ENCODE assay signal across 1 cellular context in the genomic region with DNA sequence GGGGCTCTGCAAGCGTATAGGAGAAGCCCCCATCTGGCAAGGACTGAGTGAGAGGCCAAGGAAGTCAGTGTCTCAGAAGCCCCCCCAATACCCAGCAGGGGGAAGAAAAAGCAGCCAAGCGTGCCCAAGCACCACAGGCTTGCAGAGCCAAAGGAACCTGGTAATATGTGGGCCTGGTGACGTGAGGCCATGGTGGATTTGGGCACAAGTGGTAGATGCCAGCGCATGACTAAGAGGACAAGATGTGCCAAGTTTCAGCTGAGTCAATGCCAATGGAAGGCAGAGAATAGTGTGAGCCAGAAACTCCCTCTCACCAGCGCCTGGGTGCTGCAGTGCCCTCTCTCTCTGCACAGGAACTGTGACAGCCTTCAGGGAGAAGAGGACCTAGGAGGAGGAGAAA.
TF ChIP-seq lines count a peak whose summit lies in the region.

No MANE protein-coding gene starts in this region.

TF ChIP-seq in GM23338, 12 proteins besides CTCF, POLR2A, EP300 and RAD21 (continued from another document):
- no peak for TF ChIP-seq ZNF462 (CRISPR knock-in tag; IDR thresholded peaks at IDR 0.05)
- TF ChIP-seq EZH2 (IDR thresholded peaks at IDR 0.05; ENCODE audit: low read depth, unreplicated experiment): no peak
- no peak for TF ChIP-seq REST (IDR thresholded peaks at IDR 0.05; ENCODE audit: unreplicated experiment)
- TF ChIP-seq JUNB (IDR thresholded peaks at IDR 0.05; ENCODE audit: unreplicated experiment): no peak
- no peak for TF ChIP-seq ETS1 (IDR thresholded peaks at IDR 0.05)
- no peak for TF ChIP-seq NANOG (IDR thresholded peaks at IDR 0.05; ENCODE audit: borderline replicate concordance)
